18 cellular contexts compared by ENCODE assay signal in the genomic region with DNA sequence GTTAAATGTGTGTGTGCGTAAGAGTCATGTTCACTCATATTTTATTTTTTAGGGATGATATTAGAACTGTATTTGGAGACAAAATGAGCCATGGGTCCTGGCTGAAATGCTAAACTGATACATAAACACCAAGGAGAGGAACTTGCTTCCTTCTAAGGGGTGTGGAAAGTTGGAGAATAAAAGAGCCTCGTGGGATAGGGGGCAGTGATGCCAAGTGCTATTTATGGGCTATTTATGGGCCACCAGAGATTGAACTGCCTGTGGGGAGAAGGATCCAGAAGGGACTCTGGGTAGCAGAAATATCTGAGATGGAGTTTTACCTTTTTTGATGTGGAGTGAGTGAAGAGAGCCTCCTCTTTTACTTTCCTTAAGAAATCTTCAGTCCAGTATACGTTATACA. TPM values are rescaled to one million over a fixed set of nuclear protein-coding genes. Genes with fewer than 3 reads are reported as not detected.
DNase-seq lines count a peak whose midpoint lies in the region; ATAC-seq and TF ChIP-seq lines count a peak whose summit lies in the region.
"Had no signal": no experiment of that assay in that cellular context is flagged by ENCODE, and none has a peak within 500 bp of the region (broad histone marks: within the 10 kb centered on the region; RNA-seq: fewer than 3 reads in every experiment).

No MANE protein-coding gene starts in this region.

- H3K9ac ChIP-seq in BLaER1 treated with 17β-estradiol and CSF1 and Interleukin-3, amounts not matched to agents 10 nM and 100 nM, result no peak overlapping the region

- H3K9me3 Mint-ChIP-seq in nephron progenitor cell, result no peaks in the 10 kb centered on the region
- H3K9me3 Mint-ChIP-seq: H9 had no signal

- intact Hi-C loops in dorsolateral prefrontal cortex (cut with DNase I), result loop anchor here in 1 of 2 donors (10.0 kb wide), 1 partner anchor 348 kb away; a partner anchor contains a TSS

- H3K4me3 Mint-ChIP-seq in nephron progenitor cell, result peak overlapping the region; percentile 47

- peaks cover 18 to 29% (median 25%) of the 10 kb centered on the region in 11 experiments; a peak in 21 of 22 replicates for H3K27me3 ChIP-seq in BLaER1 treated with 17β-estradiol and CSF1 and Interleukin-3, amounts not matched to agents 10 nM and 100 nM
- no peaks in the 10 kb centered on the region for H3K27me3 ChIP-seq in dorsolateral prefrontal cortex

- peaks cover 4% of the 10 kb centered on the region for H3K36me3 Mint-ChIP-seq in nephron progenitor cell (ENCODE audit: low read depth)
- H3K36me3 Mint-ChIP-seq: CD14-positive monocyte had no signal

- no peak for ATAC-seq in GM18511 (IDR thresholded peaks at IDR 0.05; ENCODE audit: unreplicated experiment)

- peaks cover 9 to 14% (median 13%) of the 10 kb centered on the region in 11 experiments; a peak in 18 of 22 replicates for H3K9me3 ChIP-seq in BLaER1 treated with 17β-estradiol and CSF1 and Interleukin-3, amounts not matched to agents 10 nM and 100 nM (replicated peaks in 1 of 11)

- no peaks in the 10 kb centered on the region for H3K36me3 ChIP-seq in BLaER1 treated with 17β-estradiol and CSF1 and Interleukin-3, amounts not matched to agents 10 nM and 100 nM

- no peak for DNase-seq in dorsolateral prefrontal cortex
- DNase-seq in nephron progenitor cell, result no peak
- DNase-seq in superior temporal gyrus (ENCODE audit: extremely low spot score), result peak; percentile 16
- DNase-seq in foreskin fibroblast, result no peak
- no peak for DNase-seq in OCI-M1 (lab: John Stamatoyannopoulos, UW)
- no peak for DNase-seq in RPMI8226
- DNase-seq: 8988T, DMS53, GDM1, H9, Kasumi-1, NCI-H1694 treated with DMSO at 0.1 percent for 48 hours, NCI-H446, NCI-H526, Right ventricle myocardium superior had no signal

- no peak overlapping the region for H3K27ac Mint-ChIP-seq in nephron progenitor cell
- H3K27ac Mint-ChIP-seq: H9 had no signal

- H3K27ac ChIP-seq in BLaER1 treated with 17β-estradiol and CSF1 and Interleukin-3, amounts not matched to agents 10 nM and 100 nM, result no peak overlapping the region
- H3K27ac ChIP-seq in dorsolateral prefrontal cortex, result peak overlapping the region in 50 of 59 donors; percentile 9 to 98 (median 94)

- peaks cover 11 to 29% (median 24%) of the 10 kb centered on the region in 10 experiments; a peak in 18 of 20 replicates for H3K4me1 ChIP-seq in BLaER1 treated with 17β-estradiol and CSF1 and Interleukin-3, amounts not matched to agents 10 nM and 100 nM

- peaks cover 24% of the 10 kb centered on the region for H3K27me3 Mint-ChIP-seq in nephron progenitor cell (ENCODE audit: low read depth, poor library complexity)

- H3K4me2 ChIP-seq in BLaER1 treated with 17β-estradiol and CSF1 and Interleukin-3, amounts not matched to agents 10 nM and 100 nM, result peak overlapping the region in 10 of 11 experiments; percentile 7 to 89 (median 78); a peak in 14 of 22 replicates

- TF ChIP-seq CTCF in dorsolateral prefrontal cortex (IDR thresholded peaks at IDR 0.05 in 54 of 56, conservative IDR thresholded peaks at IDR 0.05 in 2 of 56; ENCODE audit: low read depth in 1 of 56, partially characterized antibody in 56 of 56), result no peak
- TF ChIP-seq CTCF in nephron progenitor cell (IDR thresholded peaks at IDR 0.05), result no peak
- no peak for TF ChIP-seq CTCF in foreskin fibroblast (IDR thresholded peaks at IDR 0.05; ENCODE audit: low read depth, low read length)

- peaks cover 45% of the 10 kb centered on the region for H3K4me1 Mint-ChIP-seq in nephron progenitor cell

- H3K4me3 ChIP-seq in BLaER1 treated with 17β-estradiol and CSF1 and Interleukin-3, amounts not matched to agents 10 nM and 100 nM, result no peak overlapping the region
- H3K4me3 ChIP-seq in dorsolateral prefrontal cortex (peak overlapping the region in 1 of 59 donors; percentile 77), foreskin fibroblast (ENCODE audit: low read depth in 1 of 2, low read length in 2 of 2) (no peak overlapping the region)

- no peaks in the 10 kb centered on the region for H4K20me1 ChIP-seq in BLaER1 treated with 17β-estradiol and CSF1 and Interleukin-3, amounts not matched to agents 10 nM and 100 nM

RNA-seq across cellular contexts. Expression of a gene that starts 1.8 kb away (rescaled TPM):
- total RNA-seq in dorsolateral prefrontal cortex, result 100 to 1,000 TPM; 153 to 379 (median 242) TPM

Comparison
In these comparisons a context has a peak if more than half of its experiments do, and no peak if none do; other contexts are left out.
1. H3K27ac ChIP-seq: peak in dorsolateral prefrontal cortex (50 of 59); none in BLaER1 treated with 17β-estradiol and CSF1 and Interleukin-3, amounts not matched to agents 10 nM and 100 nM (0 of 11).